Comparison of ENCODE assay signal across 9 cellular contexts in genomic region chr11:2893021-2893528, GRCh38. TPM values are rescaled to one million over a fixed set of nuclear protein-coding genes. Genes with fewer than 3 reads are reported as not detected.
DNase-seq lines count a peak whose midpoint lies in the region; ATAC-seq and TF ChIP-seq lines count a peak whose summit lies in the region.
"Had no signal": no experiment of that assay in that cellular context is flagged by ENCODE, and none has a peak within 500 bp of the region (broad histone marks: within the 10 kb centered on the region; RNA-seq: fewer than 3 reads in every experiment).

No MANE protein-coding gene starts in this region.

- no peak for ATAC-seq in naive thymus-derived CD8-positive, alpha-beta T cell
- no peak for ATAC-seq in HG03432 (IDR thresholded peaks at IDR 0.05; ENCODE audit: unreplicated experiment)

- no peaks in the 10 kb centered on the region for H3K9me3 Mint-ChIP-seq in naive thymus-derived CD8-positive, alpha-beta T cell

- peaks cover 5% of the 10 kb centered on the region for H3K27me3 ChIP-seq in HUES64 (ENCODE audit: insufficient read depth, low read length)
- H3K27me3 ChIP-seq: SJSA1 had no signal

- no peaks in the 10 kb centered on the region for H3K9me3 ChIP-seq in HUES64 (ENCODE audit: insufficient read depth, low read depth, low read length)
- H3K9me3 ChIP-seq: SJSA1 had no signal

- TF ChIP-seq CTCF in AG09309 (IDR thresholded peaks at IDR 0.05; ENCODE audit: control insufficient read depth, insufficient read depth, low read depth, low read length, missing control alignments): peak; percentile 14

- H3K4me1 Mint-ChIP-seq in naive thymus-derived CD8-positive, alpha-beta T cell: peaks cover 17 to 35% (median 33%) of the 10 kb centered on the region in 4 donors

- H3K27ac Mint-ChIP-seq in naive thymus-derived CD8-positive, alpha-beta T cell: peak overlapping the region in 9 of 10 donors; percentile 65 to 91 (median 87)

- POLR2A ChIA-PET in naive thymus-derived CD8-positive, alpha-beta T cell (lab: Charles Lee): interaction anchor here (0.6 to 3.4 kb wide), 9 partner anchors 9 to 448 kb away, joined by 3 to 31 read pairs (median 4); partner anchors contain the start of genes KCNQ1 and PHLDA2

- 94% methylated on average over 1 of the region's 2 CpGs for WGBS in HUES64

- peak overlapping the region; percentile 77 for H3K9ac ChIP-seq in HUES64 (ENCODE audit: low read depth, low read length)

- H3K27ac ChIP-seq in HUES64 (ENCODE audit: low read depth, low read length) (peak overlapping the region; percentile 66), cingulate gyrus (ENCODE audit: low read depth, low read length) (peak overlapping the region; percentile 41)
- H3K27ac ChIP-seq: SJSA1 had no signal

- peaks cover 12% of the 10 kb centered on the region; the same call in 1 of the 2 replicates for H3K4me1 ChIP-seq in HUES64 (ENCODE audit: insufficient read depth, low read length)

- H3K4me3 Mint-ChIP-seq in naive thymus-derived CD8-positive, alpha-beta T cell: peak overlapping the region; percentile 62 to 87 (median 74)

- peak overlapping the region; percentile 55 for H3K4me3 ChIP-seq in AG09309 (ENCODE audit: control insufficient read depth, low read depth, low read length)
- peak overlapping the region; percentile 53 for H3K4me3 ChIP-seq in HUES64 (ENCODE audit: low read length)
- H3K4me3 ChIP-seq: SJSA1 had no signal

- no peak for DNase-seq in AG09309 (ENCODE audit: low read depth)
- DNase-seq in naive thymus-derived CD8-positive, alpha-beta T cell: no peak
- no peak for DNase-seq in NCI-H748 treated with DMSO at 0.1 percent for 48 hours (lab: John Stamatoyannopoulos, UW)
- no peak for DNase-seq in KG1 (lab: John Stamatoyannopoulos, UW)
- DNase-seq in germinal center (ENCODE audit: low spot score): no peak

- no peaks in the 10 kb centered on the region for H3K27me3 Mint-ChIP-seq in naive thymus-derived CD8-positive, alpha-beta T cell

- H3K36me3 ChIP-seq in HUES64 (ENCODE audit: insufficient read depth, low read length): no peaks in the 10 kb centered on the region
- H3K36me3 ChIP-seq: SJSA1 had no signal

- H3K36me3 Mint-ChIP-seq in naive thymus-derived CD8-positive, alpha-beta T cell: no peaks in the 10 kb centered on the region

RNA-seq across cellular contexts. Expression of gene CDKN1C, which starts 7.5 kb away (rescaled TPM):
- polyA plus RNA-seq in HUES64 (2013, experiment 1 of 2): 18.6 TPM
- polyA plus RNA-seq in HUES64 (2013, experiment 2 of 2): 31.3 TPM
- 1 to 10 TPM; 3.6 to 4.4 TPM for total RNA-seq in naive thymus-derived CD8-positive, alpha-beta T cell
- under 1 TPM in 2 of 3 donors, not detected in 1; 0.27 to 0.34 TPM for polyA plus RNA-seq in naive thymus-derived CD8-positive, alpha-beta T cell

RNA-seq across cellular contexts. Expression of gene PHLDA2, which starts 36.1 kb away (rescaled TPM):
- 8.3 TPM for polyA plus RNA-seq in HUES64 (2013, experiment 1 of 2)
- polyA plus RNA-seq in HUES64 (2013, experiment 2 of 2): 9.8 TPM
- under 1 TPM; 0.69 to 0.83 TPM for total RNA-seq in naive thymus-derived CD8-positive, alpha-beta T cell
- polyA plus RNA-seq in naive thymus-derived CD8-positive, alpha-beta T cell: not detected
